12 cellular contexts compared by ENCODE assay signal in genomic region chr6:74277749-74278148, GRCh38.
DNase-seq lines count a peak whose midpoint lies in the region; ATAC-seq, FAIRE-seq and TF ChIP-seq lines count a peak whose summit lies in the region.
"Had no signal": no experiment of that assay in that cellular context is flagged by ENCODE, and none has a peak within 500 bp of the region (broad histone marks: within the 10 kb centered on the region; RNA-seq: fewer than 3 reads in every experiment).

No MANE protein-coding gene starts in this region.

- peaks cover 2% of the 10 kb centered on the region for H3K9me3 Mint-ChIP-seq in glutamatergic neuron (ENCODE audit: unreplicated experiment)

- peak; percentile 39 for DNase-seq in EH (ENCODE audit: low read depth)
- DNase-seq in NCI-H69 (lab: John Stamatoyannopoulos, UW): peak; percentile 3
- peak; percentile 82 to 93 for DNase-seq in dermis microvascular lymphatic vessel endothelial cell (ENCODE audit: low read depth in 2 of 2)
- peak; percentile 73 for DNase-seq in myocyte (ENCODE audit: low read depth)
- DNase-seq in glutamatergic neuron: no peak
- DNase-seq in GM12892 (ENCODE audit: insufficient read length): no peak
- DNase-seq in activated effector memory CD4-positive, alpha-beta T cell treated with Interleukin-2 at 50 U/mL for 16 hours: no peak
- DNase-seq: activated B cell treated with CpG ODN at 0.5 μM for 24 hours; activated T-cell treated with anti-CD3 and anti-CD28 coated beads, Interleukin-2, amount 50 U/mL, for 24 hours; CD4-positive, alpha-beta memory T cell; NCI-H446 treated with DMSO at 0.1 percent for 48 hours had no signal

- no peaks in the 10 kb centered on the region for H3K27me3 Mint-ChIP-seq in glutamatergic neuron (ENCODE audit: unreplicated experiment)
- H3K27me3 Mint-ChIP-seq: activated B cell treated with CpG ODN at 0.5 μM for 24 hours; activated T-cell treated with anti-CD3 and anti-CD28 coated beads, Interleukin-2, amount 50 U/mL, for 24 hours; CD4-positive, alpha-beta memory T cell had no signal

- H3K36me3 Mint-ChIP-seq in glutamatergic neuron (ENCODE audit: unreplicated experiment): no peaks in the 10 kb centered on the region
- H3K36me3 Mint-ChIP-seq: CD4-positive, alpha-beta memory T cell had no signal

- TF ChIP-seq CTCF in glutamatergic neuron (IDR thresholded peaks at IDR 0.05; ENCODE audit: partially characterized antibody, unreplicated experiment): no peak

- no peak for TF ChIP-seq POLR2A in GM12892 (IDR thresholded peaks at IDR 0.05; ENCODE audit: low read depth, low read length)

- H3K4me1 Mint-ChIP-seq in glutamatergic neuron (ENCODE audit: low read depth, unreplicated experiment): no peaks in the 10 kb centered on the region
- H3K4me1 Mint-ChIP-seq: activated B cell treated with CpG ODN at 0.5 μM for 24 hours; CD4-positive, alpha-beta memory T cell had no signal

- ATAC-seq in GM21717 (IDR thresholded peaks at IDR 0.05; ENCODE audit: unreplicated experiment): no peak

- H3K27ac Mint-ChIP-seq in glutamatergic neuron (ENCODE audit: unreplicated experiment): no peak overlapping the region
- H3K27ac Mint-ChIP-seq: activated B cell treated with CpG ODN at 0.5 μM for 24 hours; activated T-cell treated with anti-CD3 and anti-CD28 coated beads, Interleukin-2, amount 50 U/mL, for 24 hours; CD4-positive, alpha-beta memory T cell had no signal

- FAIRE-seq in GM12892 (lab: Jason Lieb, UNC): no peak

- H3K4me3 Mint-ChIP-seq in glutamatergic neuron (ENCODE audit: unreplicated experiment): no peak overlapping the region
- H3K4me3 Mint-ChIP-seq: activated B cell treated with CpG ODN at 0.5 μM for 24 hours; activated T-cell treated with anti-CD3 and anti-CD28 coated beads, Interleukin-2, amount 50 U/mL, for 24 hours; CD4-positive, alpha-beta memory T cell had no signal

Comparison
In these comparisons a context has a peak if more than half of its experiments do, and no peak if none do; other contexts are left out.
1. DNase-seq: peak in EH (single experiment), NCI-H69 (single experiment), dermis microvascular lymphatic vessel endothelial cell (2 of 2) and myocyte (single experiment); none in glutamatergic neuron (single experiment), GM12892 (single experiment) and activated effector memory CD4-positive, alpha-beta T cell treated with Interleukin-2 at 50 U/mL for 16 hours (single experiment).